Comparison of ENCODE assay signal across 8 cellular contexts in the genomic region with DNA sequence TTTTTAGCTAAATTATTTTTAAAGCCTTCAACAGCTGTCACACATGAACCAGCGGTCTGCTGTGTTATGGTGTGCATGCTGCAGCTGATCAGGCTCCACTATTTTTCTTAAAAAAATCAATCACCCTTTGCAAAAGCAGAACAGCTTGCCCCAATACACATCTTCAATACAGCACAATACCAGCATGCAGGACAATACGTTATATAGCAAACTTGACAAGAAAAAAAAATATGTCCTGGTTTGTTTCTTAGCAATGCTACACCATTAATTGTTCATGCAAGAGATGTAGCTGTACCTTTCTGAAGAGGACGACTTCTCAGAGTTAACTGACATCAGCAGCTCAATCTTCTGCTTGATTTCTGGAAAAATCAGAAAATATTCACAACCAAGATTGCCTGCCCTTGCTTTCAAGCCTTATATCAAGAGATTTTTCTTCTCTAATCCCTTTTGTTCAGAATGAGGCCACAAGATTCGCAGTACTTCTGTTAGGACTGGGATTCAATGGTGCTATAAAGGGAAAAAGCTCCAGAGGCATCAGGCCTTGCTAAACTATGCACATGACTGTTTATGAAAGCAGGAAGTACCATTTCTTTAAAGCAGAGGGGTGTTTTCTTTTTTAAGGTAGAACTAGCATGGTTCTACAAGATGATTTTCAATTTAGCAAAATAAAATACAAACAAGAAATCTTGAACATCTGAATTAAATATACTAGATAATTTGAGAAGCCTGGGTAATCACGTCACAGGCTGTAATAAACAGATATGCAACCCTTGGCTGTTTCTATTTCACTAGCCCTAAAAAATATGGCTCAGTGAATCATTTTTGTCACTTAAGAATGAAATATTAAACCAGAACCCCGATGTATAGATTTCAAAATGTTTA.
DNase-seq lines count a peak whose midpoint lies in the region; ATAC-seq and TF ChIP-seq lines count a peak whose summit lies in the region.

No MANE protein-coding gene starts in this region.

- ATAC-seq in GM21515 (IDR thresholded peaks at IDR 0.05; ENCODE audit: unreplicated experiment) (peak; percentile 76), mucosa of descending colon (peak; percentile 93)

- H3K27me3 Mint-ChIP-seq in endodermal cell (ENCODE audit: insufficient read depth): no peaks in the 10 kb centered on the region

- H3K36me3 ChIP-seq in ES-I3 (ENCODE audit: insufficient read depth, low read length): no peaks in the 10 kb centered on the region
- no peaks in the 10 kb centered on the region for H3K36me3 ChIP-seq in SK-N-SH (replicated peaks in 1 of 2; ENCODE audit: control insufficient read depth in 1 of 2, insufficient read depth in 2 of 2, low read length in 1 of 2)
- no peaks in the 10 kb centered on the region for H3K36me3 ChIP-seq in endodermal cell (ENCODE audit: control insufficient read depth, insufficient read depth, low read length)
- H3K36me3 ChIP-seq in mucosa of descending colon (ENCODE audit: low read depth): no peaks in the 10 kb centered on the region
- H3K36me3 ChIP-seq in uterus: no peaks in the 10 kb centered on the region

- peak overlapping the region; percentile 81 to 93 for H3K27ac ChIP-seq in SK-N-SH (ENCODE audit: low read depth in 2 of 2, low read length in 1 of 2)
- peak overlapping the region; percentile 31 for H3K27ac ChIP-seq in endodermal cell (ENCODE audit: low read depth, low read length)
- peak overlapping the region; percentile 79 to 89 for H3K27ac ChIP-seq in uterus

- POLR2A ChIA-PET in SK-N-SH (lab: Yijun Ruan, JAX): interaction anchor here (0.5 to 1.3 kb wide), 6 partner anchors 16 to 287 kb away, joined by 3 to 6 read pairs (median 4); no protein-coding TSS in a partner anchor

- TF ChIP-seq RAD21 in Ishikawa (IDR thresholded peaks at IDR 0.05; ENCODE audit: low read depth) (no peak), SK-N-SH (IDR thresholded peaks at IDR 0.05; ENCODE audit: low read length) (no peak)

- H3K27me3 ChIP-seq in SK-N-SH (ENCODE audit: insufficient read depth) (no peaks in the 10 kb centered on the region), endodermal cell (ENCODE audit: control insufficient read depth, insufficient read depth, low read length, poor library complexity, severe bottlenecking) (no peaks in the 10 kb centered on the region), uterus (no peaks in the 10 kb centered on the region)

- TF ChIP-seq EP300 in Ishikawa (IDR thresholded peaks at IDR 0.05; ENCODE audit: borderline replicate concordance) (no peak), SK-N-SH (IDR thresholded peaks at IDR 0.05; ENCODE audit: borderline replicate concordance in 1 of 2, low read depth in 1 of 2, low read length in 1 of 2) (peak in 1 of 2 experiments; percentile 70; a peak in 2 of 4 replicates)

- H3K4me1 Mint-ChIP-seq in endodermal cell: peaks cover 53% of the 10 kb centered on the region

- H3K9me3 Mint-ChIP-seq in endodermal cell: no peaks in the 10 kb centered on the region

- peak overlapping the region; percentile 23 for H3K4me3 Mint-ChIP-seq in endodermal cell

- H3K4me3 ChIP-seq in SK-N-SH (ENCODE audit: low read depth in 2 of 2, low read length in 1 of 2): peak overlapping the region; percentile 44 to 54
- H3K4me3 ChIP-seq in endodermal cell (ENCODE audit: low read length): peak overlapping the region; percentile 46
- H3K4me3 ChIP-seq in mucosa of descending colon: no peak overlapping the region
- H3K4me3 ChIP-seq in uterus: peak overlapping the region; percentile 24 to 45

- peak overlapping the region; percentile 84 for H3K27ac Mint-ChIP-seq in endodermal cell

- no peaks in the 10 kb centered on the region for H3K9me3 ChIP-seq in ES-I3 (ENCODE audit: control insufficient read depth, insufficient read depth, low read length)
- no peaks in the 10 kb centered on the region for H3K9me3 ChIP-seq in SK-N-SH
- no peaks in the 10 kb centered on the region for H3K9me3 ChIP-seq in endodermal cell (ENCODE audit: control insufficient read depth, low read length)
- no peaks in the 10 kb centered on the region for H3K9me3 ChIP-seq in mucosa of descending colon
- H3K9me3 ChIP-seq in uterus: no peaks in the 10 kb centered on the region

- TF ChIP-seq POLR2A in uterus (IDR thresholded peaks at IDR 0.05): peak in 1 of 2 donors; percentile 55

- H3K9ac ChIP-seq in ES-I3 (ENCODE audit: low read depth, low read length) (peak overlapping the region; percentile 12; the same call in 1 of the 2 replicates), SK-N-SH (peak overlapping the region; percentile 46; the same call in 1 of the 2 replicates), endodermal cell (ENCODE audit: extremely low read depth, low read length, poor library complexity, severe bottlenecking) (no peak overlapping the region)

- H3K36me3 Mint-ChIP-seq in endodermal cell (ENCODE audit: low read depth): no peaks in the 10 kb centered on the region

- intact Hi-C loops in mucosa of descending colon (cut with DNase I, micrococcal nuclease) (no loop called here), uterus (cut with DNase I; ENCODE audit: low total_unique reads) (no loop called here)

- peaks cover 95% of the 10 kb centered on the region for H3K79me2 ChIP-seq in SK-N-SH (ENCODE audit: insufficient read depth)

- H2AFZ ChIP-seq in SK-N-SH (ENCODE audit: low read depth): peak overlapping the region; percentile 39; the same call in 1 of the 2 replicates

- no peaks in the 10 kb centered on the region for H3K9me2 ChIP-seq in SK-N-SH

- peaks cover 52% of the 10 kb centered on the region for H4K20me1 ChIP-seq in SK-N-SH (ENCODE audit: insufficient read depth)

- H3F3A ChIP-seq in SK-N-SH (replicated peaks; ENCODE audit: insufficient read depth): peaks cover 33% of the 10 kb centered on the region

- TF ChIP-seq CTCF in SK-N-SH (IDR thresholded peaks at IDR 0.05) (no peak), endodermal cell (conservative IDR thresholded peaks at IDR 0.05) (no peak), mucosa of descending colon (IDR thresholded peaks at IDR 0.05) (no peak), uterus (IDR thresholded peaks at IDR 0.05) (peak in 1 of 4 experiments; percentile 7)

- H3K4me2 ChIP-seq in SK-N-SH: peak overlapping the region; percentile 72

- peak; percentile 68 for DNase-seq in SK-N-SH
- DNase-seq in endodermal cell: no peak
- peak in 1 of 3 donors; percentile 43 for DNase-seq in mucosa of descending colon
- DNase-seq in uterus: no peak
- DNase-seq in T1000 (lab: John Stamatoyannopoulos, UW): no peak

- 20% methylated on average over 6 of the region's 6 CpGs for WGBS in SK-N-SH (ENCODE audit: low lambda C conversion rate)
- WGBS in endodermal cell (ENCODE audit: insufficient coverage in 1 of 2, insufficient read length in 1 of 2), 2 experiments: 81 to 82% methylated on average over 4 to 5 of the region's 6 CpGs

- peaks cover 13% of the 10 kb centered on the region for H3K4me1 ChIP-seq in ES-I3 (ENCODE audit: insufficient read depth, low read length)
- peaks cover 18 to 34% of the 10 kb centered on the region in 2 experiments; a peak in 3 of 4 replicates for H3K4me1 ChIP-seq in SK-N-SH (ENCODE audit: control insufficient read depth in 1 of 2, insufficient read depth in 2 of 2, low read depth in 1 of 2, low read length in 1 of 2)
- H3K4me1 ChIP-seq in endodermal cell (ENCODE audit: control insufficient read depth, insufficient read depth, low read length): peaks cover 16% of the 10 kb centered on the region
- no peaks in the 10 kb centered on the region for H3K4me1 ChIP-seq in mucosa of descending colon (ENCODE audit: low read depth)
- peaks cover 3 to 8% of the 10 kb centered on the region in 2 donors for H3K4me1 ChIP-seq in uterus

- CTCF ChIA-PET in SK-N-SH (lab: Yijun Ruan, JAX): interaction anchor here (0.9 to 1.4 kb wide), 11 partner anchors 11 to 288 kb away, joined by 3 to 5 read pairs (median 3); no protein-coding TSS in a partner anchor

TF ChIP-seq in Ishikawa, 13 proteins besides CTCF, POLR2A, EP300 and RAD21:
- TF ChIP-seq, protein P1, sequence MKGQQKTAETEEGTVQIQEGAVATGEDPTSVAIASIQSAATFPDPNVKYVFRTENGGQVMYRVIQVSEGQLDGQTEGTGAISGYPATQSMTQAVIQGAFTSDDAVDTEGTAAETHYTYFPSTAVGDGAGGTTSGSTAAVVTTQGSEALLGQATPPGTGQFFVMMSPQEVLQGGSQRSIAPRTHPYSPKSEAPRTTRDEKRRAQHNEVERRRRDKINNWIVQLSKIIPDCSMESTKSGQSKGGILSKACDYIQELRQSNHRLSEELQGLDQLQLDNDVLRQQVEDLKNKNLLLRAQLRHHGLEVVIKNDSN (IDR thresholded peaks at IDR 0.05): peak; percentile 46
- TF ChIP-seq TEAD4 (IDR thresholded peaks at IDR 0.05) (no peak), TAF1 (IDR thresholded peaks at IDR 0.05; ENCODE audit: low read depth) (peak; percentile 29; the same call in 1 of the 2 replicates)

TF ChIP-seq in SK-N-SH, 30 proteins besides CTCF, POLR2A, EP300 and RAD21 (continues in another document):
- TF ChIP-seq JUND (IDR thresholded peaks at IDR 0.05) (peak; percentile 81), TAF1 (IDR thresholded peaks at IDR 0.05; ENCODE audit: borderline replicate concordance, low read depth, low read length) (peak; percentile 76; the same call in 1 of the 2 replicates), EZH2phosphoT487 (IDR thresholded peaks at IDR 0.05; ENCODE audit: borderline replicate concordance, low read depth) (no peak), POLR2AphosphoS5 (IDR thresholded peaks at IDR 0.05; ENCODE audit: low read depth, low read length) (peak; percentile 66; the same call in 1 of the 2 replicates), SMC3 (IDR thresholded peaks at IDR 0.05; ENCODE audit: low read depth, low read length) (no peak), FOSL2 (IDR thresholded peaks at IDR 0.05; ENCODE audit: borderline replicate concordance, low read depth) (peak; percentile 25; the same call in 1 of the 2 replicates)
- TF ChIP-seq, protein P1 (IDR thresholded peaks at IDR 0.05; ENCODE audit: borderline replicate concordance, low read depth): peak; percentile 47; the same call in 1 of the 2 replicates
- TF ChIP-seq, protein P2, sequence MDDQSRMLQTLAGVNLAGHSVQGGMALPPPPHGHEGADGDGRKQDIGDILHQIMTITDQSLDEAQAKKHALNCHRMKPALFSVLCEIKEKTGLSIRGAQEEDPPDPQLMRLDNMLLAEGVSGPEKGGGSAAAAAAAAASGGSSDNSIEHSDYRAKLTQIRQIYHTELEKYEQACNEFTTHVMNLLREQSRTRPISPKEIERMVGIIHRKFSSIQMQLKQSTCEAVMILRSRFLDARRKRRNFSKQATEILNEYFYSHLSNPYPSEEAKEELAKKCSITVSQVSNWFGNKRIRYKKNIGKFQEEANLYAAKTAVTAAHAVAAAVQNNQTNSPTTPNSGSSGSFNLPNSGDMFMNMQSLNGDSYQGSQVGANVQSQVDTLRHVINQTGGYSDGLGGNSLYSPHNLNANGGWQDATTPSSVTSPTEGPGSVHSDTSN (IDR thresholded peaks at IDR 0.05): peak; percentile 87

Comparison
In these comparisons a context has a peak if more than half of its experiments do, and no peak if none do; other contexts are left out.
1. H3K27ac ChIP-seq: peak in every context shown above with its lines; median percentile 87 in SK-N-SH; 84 in uterus; 31 in endodermal cell.